Comparison of ENCODE assay signal across 8 cellular contexts in the genomic region with DNA sequence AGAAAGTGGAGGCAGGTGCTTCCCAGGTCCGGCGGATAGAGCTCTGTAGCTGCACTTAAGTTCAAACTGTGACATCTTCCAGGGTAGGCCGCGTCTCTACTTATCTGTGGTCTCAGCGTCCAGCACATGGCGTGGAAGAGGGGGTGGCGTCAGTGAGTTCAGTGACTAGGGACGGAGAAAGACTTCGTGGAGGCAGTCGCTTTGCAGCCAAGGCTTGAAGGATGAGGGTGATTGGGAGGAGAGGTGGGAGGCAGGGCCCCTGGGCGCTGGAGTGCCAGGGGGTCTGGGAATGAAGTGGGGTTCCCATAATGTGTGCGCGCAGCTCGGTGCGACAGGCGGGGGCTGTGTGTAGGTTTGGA. TPM values are rescaled to one million over a fixed set of nuclear protein-coding genes. Genes with fewer than 3 reads are reported as not detected.
A peak's percentile ranks its signal among the peaks of the same experiment; 100 is the strongest.
DNase-seq lines count a peak whose midpoint lies in the region; ATAC-seq and TF ChIP-seq lines count a peak whose summit lies in the region.

No MANE protein-coding gene starts in this region.

- H3K27me3 Mint-ChIP-seq in nephron progenitor cell (ENCODE audit: low read depth, poor library complexity), result peaks cover 20% of the 10 kb centered on the region

- H3K27ac Mint-ChIP-seq in nephron progenitor cell, result no peak overlapping the region

- peaks cover 1% of the 10 kb centered on the region; the same call in 1 of the 2 replicates for H3K27me3 ChIP-seq in BJ (ENCODE audit: control insufficient read depth, insufficient read depth, low read length)
- no peaks in the 10 kb centered on the region for H3K27me3 ChIP-seq in OCI-LY1 (ENCODE audit: insufficient read depth, low read length)

- H3K79me2 ChIP-seq in OCI-LY1 (ENCODE audit: insufficient read depth, low read length), result peaks cover 4% of the 10 kb centered on the region; the same call in 1 of the 2 replicates

- H3K4me2 ChIP-seq in OCI-LY1 (ENCODE audit: low read length), result peak overlapping the region; percentile 34; the same call in 1 of the 2 replicates

- H3F3A ChIP-seq in OCI-LY1 (ENCODE audit: insufficient read depth, low read length), result peaks cover 4% of the 10 kb centered on the region; the same call in 1 of the 2 replicates

- peaks cover 33% of the 10 kb centered on the region for H3K4me1 ChIP-seq in OCI-LY1 (ENCODE audit: insufficient read depth, low read length, severe bottlenecking)

- no peaks in the 10 kb centered on the region for H3K9me3 ChIP-seq in OCI-LY1 (ENCODE audit: low read length)

- H3K36me3 Mint-ChIP-seq in nephron progenitor cell (ENCODE audit: low read depth), result no peaks in the 10 kb centered on the region

- no peak for ATAC-seq in HG03571 (IDR thresholded peaks at IDR 0.05; ENCODE audit: unreplicated experiment)

- H3K27ac ChIP-seq in OCI-LY1 (ENCODE audit: low read depth, low read length, poor library complexity, severe bottlenecking), result no peak overlapping the region
- peak overlapping the region; percentile 79 to 89 for H3K27ac ChIP-seq in coronary artery

- H3K4me1 Mint-ChIP-seq in nephron progenitor cell, result peaks cover 36% of the 10 kb centered on the region

- peak overlapping the region; percentile 26 for H3K4me3 Mint-ChIP-seq in nephron progenitor cell

- H3K36me3 ChIP-seq in BJ (ENCODE audit: control insufficient read depth, insufficient read depth, low read length) (no peaks in the 10 kb centered on the region), OCI-LY1 (ENCODE audit: insufficient read depth, low read length) (no peaks in the 10 kb centered on the region)

- DNase-seq in BJ (ENCODE audit: low read depth) (no peak), coronary artery (ENCODE audit: low spot score) (no peak), nephron progenitor cell (no peak), NOMO-1 (lab: John Stamatoyannopoulos, UW; ENCODE audit: unreplicated experiment in 2 of 2) (no peak), globus pallidus (ENCODE audit: low spot score) (no peak), NCI-H2081 treated with DMSO at 0.1 percent for 48 hours (lab: John Stamatoyannopoulos, UW) (no peak)

- H3K9ac ChIP-seq in OCI-LY1 (ENCODE audit: low read length), result no peak overlapping the region; the same call in 1 of the 2 replicates

- no peaks in the 10 kb centered on the region for H4K20me1 ChIP-seq in OCI-LY1 (ENCODE audit: insufficient read depth, low read length)

- no peak overlapping the region for H2AFZ ChIP-seq in OCI-LY1 (ENCODE audit: low read length)

- no peaks in the 10 kb centered on the region for H3K9me3 Mint-ChIP-seq in nephron progenitor cell

- POLR2A ChIA-PET in BJ (lab: Charles Lee), result no interaction called here

- H3K4me3 ChIP-seq in BJ (ENCODE audit: low read depth, low read length) (peak overlapping the region; percentile 76), OCI-LY1 (ENCODE audit: low read depth, low read length, poor library complexity, severe bottlenecking) (peak overlapping the region; percentile 99), coronary artery (peak overlapping the region; percentile 96)

- CTCF ChIA-PET in BJ (lab: Yijun Ruan, JAX), result interaction anchor here (0.8 to 2.8 kb wide), 16 partner anchors 9 to 253 kb away, joined by 3 to 22 read pairs (median 4); no protein-coding TSS in a partner anchor

- TF ChIP-seq CTCF in BJ (IDR thresholded peaks at IDR 0.05; ENCODE audit: insufficient read depth, low read depth, low read length) (no peak), OCI-LY1 (IDR thresholded peaks at IDR 0.05; ENCODE audit: low read length) (no peak), coronary artery (IDR thresholded peaks at IDR 0.05) (no peak), nephron progenitor cell (IDR thresholded peaks at IDR 0.05) (no peak)

- H3K9me2 ChIP-seq in OCI-LY1 (ENCODE audit: low read depth, low read length), result no peaks in the 10 kb centered on the region

RNA-seq across cellular contexts. Expression of gene AGO1, which starts 0.4 kb away (rescaled TPM):
- 10.7 and 13.1 TPM in 2 replicates for polyA plus RNA-seq in BJ (2011; rRNA removed)
- polyA minus RNA-seq in BJ (2011; rRNA and poly(A)+ RNA removed), result 36.1 and 36.7 TPM in 2 replicates

RNA-seq across cellular contexts. Expression of gene AGO3, which starts 48.3 kb away (rescaled TPM):
- polyA plus RNA-seq in BJ (2011; rRNA removed), result 18.9 and 20.5 TPM in 2 replicates
- 67.1 and 72.7 TPM in 2 replicates for polyA minus RNA-seq in BJ (2011; rRNA and poly(A)+ RNA removed)
